8 cellular contexts compared by ENCODE assay signal in genomic region chr19:13843104-13843921, GRCh38. TPM values are rescaled to one million over a fixed set of nuclear protein-coding genes. Genes with fewer than 3 reads are reported as not detected.
A peak's percentile ranks its signal among the peaks of the same experiment; 100 is the strongest.
DNase-seq lines count a peak whose midpoint lies in the region; ATAC-seq and TF ChIP-seq lines count a peak whose summit lies in the region.

No MANE protein-coding gene starts in this region.

- WGBS in lower leg skin, 2 donors, result 3 to 10% methylated on average over 15 to 22 of the region's 24 CpGs
- WGBS in transverse colon (ENCODE audit: low coverage in 1 of 2), 2 donors, result 0 to 13% methylated on average over 4 to 19 of the region's 24 CpGs

- no peak for ATAC-seq in GM21717 (IDR thresholded peaks at IDR 0.05; ENCODE audit: unreplicated experiment)

- peak overlapping the region; percentile 99 to 100 (median 100) for H3K27ac ChIP-seq in transverse colon

- in situ Hi-C loops in transverse colon (cut with MboI; ENCODE audit: low pct_ligation_motif_present in 1 of 4, low pct_unique_long_range_greater_than_20kb in 1 of 4, low sequenced_read_pairs in 3 of 4), result no loop called here

- peak overlapping the region; percentile 88 for H3K4me3 ChIP-seq in choroid plexus epithelial cell (ENCODE audit: low read depth, low read length)
- peak overlapping the region; percentile 37 for H3K4me3 ChIP-seq in lower leg skin (ENCODE audit: low read depth, poor library complexity, severe bottlenecking)
- H3K4me3 ChIP-seq in transverse colon, result peak overlapping the region; percentile 45 to 97 (median 82)

- H3K27me3 ChIP-seq in transverse colon, result no peaks in the 10 kb centered on the region

- TF ChIP-seq EP300 in transverse colon (IDR thresholded peaks at IDR 0.05; ENCODE audit: low read depth), result peak; percentile 39

- TF ChIP-seq POLR2A in lower leg skin (IDR thresholded peaks at IDR 0.05), result no peak
- no peak for TF ChIP-seq POLR2A in transverse colon (IDR thresholded peaks at IDR 0.05)

- intact Hi-C loops in lower leg skin (cut with DNase I; ENCODE audit: low total_unique reads), result no loop called here
- intact Hi-C loops in transverse colon (cut with DNase I; ENCODE audit: low total_unique reads), result no loop called here

- H3K9me3 ChIP-seq in transverse colon, result no peaks in the 10 kb centered on the region

- no peaks in the 10 kb centered on the region for H3K36me3 ChIP-seq in transverse colon

- DNase-seq in EH (ENCODE audit: low read depth) (peak; percentile 87), NCI-H345 treated with DMSO at 0.1 percent for 48 hours (lab: John Stamatoyannopoulos, UW; ENCODE audit: unreplicated experiment) (peak; percentile 37), choroid plexus epithelial cell (ENCODE audit: low read depth) (no peak), lower leg skin (ENCODE audit: low spot score in 2 of 2) (peak; percentile 77 to 95), transverse colon (peak; percentile 75), NCI-H774 (lab: John Stamatoyannopoulos, UW) (no peak), RPMI8226 (no peak)

- H3K4me1 ChIP-seq in transverse colon, result peaks cover 31 to 74% (median 61%) of the 10 kb centered on the region in 4 donors

- no peak for TF ChIP-seq CTCF in choroid plexus epithelial cell (conservative IDR thresholded peaks at IDR 0.05; ENCODE audit: low read depth, low read length)
- TF ChIP-seq CTCF in lower leg skin (IDR thresholded peaks at IDR 0.05), result no peak
- TF ChIP-seq CTCF in transverse colon (IDR thresholded peaks at IDR 0.05), result no peak

RNA-seq across cellular contexts. Expression of gene NANOS3, which starts 33.6 kb away (rescaled TPM):
- total RNA-seq in lower leg skin (not detected), transverse colon (not detected)

RNA-seq across cellular contexts. Expression of gene ZSWIM4, which starts 48.1 kb away (rescaled TPM):
- total RNA-seq in lower leg skin (10 to 100 TPM; 22.3 to 29.9 (median 23.3) TPM), transverse colon (1 to 10 TPM; 2.3 to 5.1 (median 2.9) TPM)

Comparison
In these comparisons a context has a peak if more than half of its experiments do, and no peak if none do; other contexts are left out.
1. DNase-seq: peak in EH (single experiment), NCI-H345 treated with DMSO at 0.1 percent for 48 hours (single experiment), lower leg skin (2 of 2) and transverse colon (single experiment); none in choroid plexus epithelial cell (single experiment), NCI-H774 (single experiment) and RPMI8226 (single experiment).
2. H3K4me3 ChIP-seq: peak in every context shown above with its lines; median percentile 88 in choroid plexus epithelial cell; 82 in transverse colon; 37 in lower leg skin.